ENCODE assay signal across 8 cellular contexts in genomic region chrX:106862972-106863688, GRCh38. TPM values are rescaled to one million over a fixed set of nuclear protein-coding genes. Genes with fewer than 3 reads are reported as not detected.
DNase-seq lines count a peak whose midpoint lies in the region; ATAC-seq, FAIRE-seq and TF ChIP-seq lines count a peak whose summit lies in the region.

No MANE protein-coding gene starts in this region.

- DNase-seq in MCF 10A (ENCODE audit: unreplicated experiment) = peak; percentile 46
- DNase-seq in breast epithelium (ENCODE audit: low spot score in 2 of 2) = no peak
- DNase-seq in UCSD-AML1 (lab: John Stamatoyannopoulos, UW; ENCODE audit: unreplicated experiment) = peak; percentile 12
- DNase-seq in keratinocyte (ENCODE audit: low read depth, low spot score) = no peak
- no peak for DNase-seq in activated effector memory CD4-positive, alpha-beta T cell treated with anti-CD3 and anti-CD28 coated beads, Interleukin-2, amount 50 U/mL, for 16 hours
- DNase-seq in hippocampal formation (lab: John Stamatoyannopoulos, UW) = no peak

- no peaks in the 10 kb centered on the region for H3K36me3 Mint-ChIP-seq in MCF 10A (ENCODE audit: insufficient read depth, unreplicated experiment)
- no peaks in the 10 kb centered on the region for H3K36me3 Mint-ChIP-seq in activated T-helper 17 cell treated with anti-CD3 and anti-CD28 coated beads, Interleukin-2, amount 50 U/mL, for 72 hours (ENCODE audit: low read depth)

- H3K4me1 ChIP-seq in breast epithelium (no peaks in the 10 kb centered on the region), keratinocyte (ENCODE audit: control insufficient read depth, extremely low read depth, insufficient read depth, low read length) (no peaks in the 10 kb centered on the region)

- no peak overlapping the region for H3K4me3 ChIP-seq in breast epithelium
- no peak overlapping the region for H3K4me3 ChIP-seq in keratinocyte (ENCODE audit: control insufficient read depth in 2 of 3, extremely low read depth in 1 of 3, insufficient read depth in 2 of 3, low read depth in 1 of 3, low read length in 3 of 3)

- no peak overlapping the region for H3K9ac ChIP-seq in keratinocyte (ENCODE audit: control insufficient read depth, extremely low read depth, insufficient read depth, low read length)

- intact Hi-C loops in MCF 10A (cut with micrococcal nuclease) = no loop called here
- intact Hi-C loops in breast epithelium (cut with DNase I; ENCODE audit: low total_unique reads) = no loop called here

- CTCF ChIA-PET in MCF 10A (lab: Yijun Ruan, JAX) = interaction anchor here (0.6 to 2.6 kb wide), 6 partner anchors 10 to 856 kb away, joined by 3 to 9 read pairs (median 3); no protein-coding TSS in a partner anchor

- no peaks in the 10 kb centered on the region for H3K36me3 ChIP-seq in breast epithelium
- H3K36me3 ChIP-seq in keratinocyte (ENCODE audit: control insufficient read depth in 2 of 2, extremely low read depth in 1 of 2, insufficient read depth in 2 of 2, low read length in 2 of 2) = no peaks in the 10 kb centered on the region

- TF ChIP-seq CTCF in MCF 10A (IDR thresholded peaks at IDR 0.05; ENCODE audit: unreplicated experiment) = peak; percentile 37
- TF ChIP-seq CTCF in breast epithelium (IDR thresholded peaks at IDR 0.05) = no peak
- peak; percentile 65 to 73 (median 68) for TF ChIP-seq CTCF in keratinocyte (optimal IDR thresholded peaks at IDR 0.05 in 1 of 3, IDR thresholded peaks at IDR 0.05 in 1 of 3, conservative IDR thresholded peaks at IDR 0.05 in 1 of 3; ENCODE audit: extremely low read depth in 1 of 3, insufficient read depth in 2 of 3, low read length in 3 of 3)

- H3K79me2 ChIP-seq in keratinocyte (ENCODE audit: control insufficient read depth, insufficient read depth, low read length) = no peaks in the 10 kb centered on the region

- H3K27me3 ChIP-seq in breast epithelium = peaks cover 0 to 18% of the 10 kb centered on the region in 2 donors
- no peaks in the 10 kb centered on the region for H3K27me3 ChIP-seq in keratinocyte (ENCODE audit: control insufficient read depth, extremely low read depth, insufficient read depth, low read length)

- no peaks in the 10 kb centered on the region for H3K9me1 ChIP-seq in keratinocyte (ENCODE audit: control insufficient read depth, extremely low read depth, insufficient read depth, low read length)

- FAIRE-seq in keratinocyte (lab: Jason Lieb, UNC) = peak; percentile 46

- H4K20me1 ChIP-seq in keratinocyte (ENCODE audit: control insufficient read depth, extremely low read depth, insufficient read depth, low read length) = no peaks in the 10 kb centered on the region

- TF ChIP-seq POLR2A in breast epithelium (IDR thresholded peaks at IDR 0.05) = no peak

- H3K9me3 ChIP-seq in breast epithelium = peaks cover 4 to 13% of the 10 kb centered on the region in 2 donors
- no peaks in the 10 kb centered on the region for H3K9me3 ChIP-seq in keratinocyte (ENCODE audit: control insufficient read depth, low read depth, low read length)

- ATAC-seq in HG02938 (IDR thresholded peaks at IDR 0.05; ENCODE audit: unreplicated experiment) = peak; percentile 81
- ATAC-seq in activated T-helper 17 cell treated with anti-CD3 and anti-CD28 coated beads, Interleukin-2, amount 50 U/mL, for 72 hours (replicated peaks) = no peak

- POLR2A ChIA-PET in MCF 10A (lab: Yijun Ruan, JAX) = no interaction called here

- H3K27ac Mint-ChIP-seq in MCF 10A (ENCODE audit: low read depth, unreplicated experiment) = no peak overlapping the region
- no peak overlapping the region for H3K27ac Mint-ChIP-seq in activated T-helper 17 cell treated with anti-CD3 and anti-CD28 coated beads, Interleukin-2, amount 50 U/mL, for 72 hours

- peaks cover 6% of the 10 kb centered on the region for H3K4me1 Mint-ChIP-seq in MCF 10A (ENCODE audit: insufficient read depth, unreplicated experiment)
- no peaks in the 10 kb centered on the region for H3K4me1 Mint-ChIP-seq in activated T-helper 17 cell treated with anti-CD3 and anti-CD28 coated beads, Interleukin-2, amount 50 U/mL, for 72 hours

- no peak overlapping the region for H2AFZ ChIP-seq in keratinocyte (ENCODE audit: control insufficient read depth, low read length)

- no peak overlapping the region for H3K4me3 Mint-ChIP-seq in MCF 10A (ENCODE audit: unreplicated experiment)
- no peak overlapping the region for H3K4me3 Mint-ChIP-seq in activated T-helper 17 cell treated with anti-CD3 and anti-CD28 coated beads, Interleukin-2, amount 50 U/mL, for 72 hours

- no TSS peak for BruUV-seq in MCF 10A (replicated peaks; lab: Mats Ljungman, UMichigan)

- no peak overlapping the region for H3K4me2 ChIP-seq in keratinocyte (ENCODE audit: control insufficient read depth, extremely low read depth, insufficient read depth, low read depth, low read length)

- H3K27me3 Mint-ChIP-seq in MCF 10A (ENCODE audit: insufficient read depth, unreplicated experiment) = peaks cover 38% of the 10 kb centered on the region
- no peaks in the 10 kb centered on the region for H3K27me3 Mint-ChIP-seq in activated T-helper 17 cell treated with anti-CD3 and anti-CD28 coated beads, Interleukin-2, amount 50 U/mL, for 72 hours

- dilution Hi-C loops in keratinocyte (cut with MboI; ENCODE audit: extremely low pct_ligation_motif_present, low sequenced_read_pairs) = no loop called here

- H3K9me3 Mint-ChIP-seq in MCF 10A (ENCODE audit: unreplicated experiment) = peaks cover 15% of the 10 kb centered on the region
- no peaks in the 10 kb centered on the region for H3K9me3 Mint-ChIP-seq in activated T-helper 17 cell treated with anti-CD3 and anti-CD28 coated beads, Interleukin-2, amount 50 U/mL, for 72 hours

- H3K27ac ChIP-seq in breast epithelium = no peak overlapping the region
- H3K27ac ChIP-seq in keratinocyte (ENCODE audit: control insufficient read depth, insufficient read depth, low read length) = no peak overlapping the region

RNA-seq across cellular contexts. Expression of gene RIPPLY1, which starts 40.0 kb away (rescaled TPM):
- total RNA-seq in MCF 10A (2022) (not detected in 2 replicates), breast epithelium (under 1 TPM in 1 of 3 donors, not detected in 2; 0.66 TPM)
- polyA plus RNA-seq in keratinocyte = not detected in 3 replicates
- polyA plus RNA-seq in keratinocyte (2011; ENCODE audit: low read depth) = not detected
- polyA plus RNA-seq in keratinocyte (2011; cell fraction: cytosol; rRNA removed) = not detected in 2 replicates
- polyA plus RNA-seq in keratinocyte (2011; cell fraction: nucleus; rRNA removed) = not detected in 2 replicates
- polyA plus RNA-seq in keratinocyte (2012; ENCODE audit: low replicate concordance) = not detected in 2 replicates
- not detected in 3 replicates for polyA minus RNA-seq in keratinocyte
- polyA minus RNA-seq in keratinocyte (2011; cell fraction: cytosol; rRNA and poly(A)+ RNA removed) = not detected
- polyA minus RNA-seq in keratinocyte (2011; cell fraction: nucleus; rRNA and poly(A)+ RNA removed) = not detected in 2 replicates
- not detected for total RNA-seq in activated T-helper 17 cell treated with anti-CD3 and anti-CD28 coated beads, Interleukin-2, amount 50 U/mL, for 72 hours

RNA-seq across cellular contexts. Expression of gene CLDN2, which starts 57.1 kb away (rescaled TPM):
- total RNA-seq in MCF 10A (2022) (not detected in 2 replicates), breast epithelium (under 1 TPM in 2 of 3 donors, not detected in 1; 0.32 to 0.33 TPM)
- polyA plus RNA-seq in keratinocyte = not detected in 3 replicates
- polyA plus RNA-seq in keratinocyte (2011; ENCODE audit: low read depth) = not detected
- polyA plus RNA-seq in keratinocyte (2011; cell fraction: cytosol; rRNA removed) = not detected in 2 replicates
- polyA plus RNA-seq in keratinocyte (2011; cell fraction: nucleus; rRNA removed) = not detected in 2 replicates
- polyA plus RNA-seq in keratinocyte (2012; ENCODE audit: low replicate concordance) = 0.05 and 0.17 TPM in 2 replicates
- not detected in 3 replicates for polyA minus RNA-seq in keratinocyte
- not detected for polyA minus RNA-seq in keratinocyte (2011; cell fraction: cytosol; rRNA and poly(A)+ RNA removed)
- not detected in 2 replicates for polyA minus RNA-seq in keratinocyte (2011; cell fraction: nucleus; rRNA and poly(A)+ RNA removed)
- not detected for total RNA-seq in activated T-helper 17 cell treated with anti-CD3 and anti-CD28 coated beads, Interleukin-2, amount 50 U/mL, for 72 hours

Comparison
In these comparisons a context has a peak if more than half of its experiments do, and no peak if none do; other contexts are left out.
1. DNase-seq: peak in MCF 10A (single experiment) and UCSD-AML1 (single experiment); none in breast epithelium (0 of 2), keratinocyte (single experiment), activated effector memory CD4-positive, alpha-beta T cell treated with anti-CD3 and anti-CD28 coated beads, Interleukin-2, amount 50 U/mL, for 16 hours (single experiment) and hippocampal formation (0 of 2).
2. CTCF ChIP-seq: peak in MCF 10A (single experiment) and keratinocyte (3 of 3); none in breast epithelium (0 of 3).